11 cellular contexts compared by ENCODE assay signal in the genomic region with DNA sequence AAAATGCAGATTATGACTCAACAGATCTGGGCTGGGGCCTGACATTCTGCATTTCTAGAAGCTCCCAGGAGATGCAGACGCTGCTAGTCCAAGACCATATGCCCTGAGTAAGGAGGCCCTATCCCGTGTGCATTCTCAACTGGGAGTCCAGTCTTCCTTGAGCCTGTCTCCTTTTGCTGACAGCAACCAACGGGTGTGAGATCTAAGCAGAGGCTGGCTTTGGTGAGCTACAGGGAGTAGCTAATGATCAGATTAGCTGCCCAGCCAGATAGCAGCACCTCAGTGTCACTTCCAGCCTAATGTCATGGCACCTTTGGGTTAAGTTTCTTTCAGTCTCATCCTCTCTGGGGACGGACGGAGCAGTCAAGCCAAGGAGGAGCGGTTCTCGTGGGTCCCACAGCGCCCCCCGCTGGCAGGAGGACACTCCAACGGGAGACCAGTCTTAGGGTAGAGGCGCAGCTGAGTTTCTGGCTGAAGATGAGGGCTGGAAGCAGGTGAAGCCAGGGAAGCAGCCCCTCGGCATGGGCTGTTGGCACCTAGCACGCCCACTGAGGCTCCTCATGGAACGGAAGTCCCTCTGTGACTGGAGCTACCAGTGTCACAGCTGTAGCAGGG.
A peak's percentile ranks its signal among the peaks of the same experiment; 100 is the strongest.
DNase-seq lines count a peak whose midpoint lies in the region; ATAC-seq, FAIRE-seq and TF ChIP-seq lines count a peak whose summit lies in the region.
"Had no signal": no experiment of that assay in that cellular context is flagged by ENCODE, and none has a peak within 500 bp of the region (broad histone marks: within the 10 kb centered on the region; RNA-seq: fewer than 3 reads in every experiment).

No MANE protein-coding gene starts in this region.

- H3K9ac ChIP-seq in GM12878 (ENCODE audit: control insufficient read depth, insufficient read depth, low read length) (no peak overlapping the region), kidney (ENCODE audit: low read length in 2 of 2) (no peak overlapping the region)

- WGBS in GM12878 (ENCODE audit: insufficient coverage, insufficient replicate concordance, low lambda C conversion rate, missing lambda C conversion rate): 29% methylated on average over 14 of the region's 14 CpGs

- H3K36me3 ChIP-seq in GM12878 (ENCODE audit: control insufficient read depth in 2 of 2, insufficient read depth in 2 of 2, low read length in 1 of 2) (no peaks in the 10 kb centered on the region), osteoblast (ENCODE audit: insufficient read depth, low read length) (no peaks in the 10 kb centered on the region), kidney (ENCODE audit: control insufficient read depth in 1 of 2, insufficient read depth in 2 of 2, low read length in 2 of 2) (no peaks in the 10 kb centered on the region)

- RAD21 ChIA-PET in GM12878 (lab: Charles Lee; ENCODE audit: unreplicated experiment): interaction anchor here (0.7 kb wide), 1 partner anchor 191 kb away, joined by 3 read pairs; no protein-coding TSS in a partner anchor

- TF ChIP-seq EP300 in GM12878 (IDR thresholded peaks at IDR 0.05; ENCODE audit: borderline replicate concordance in 1 of 2, control insufficient read depth in 1 of 2, low read depth in 2 of 2, low read length in 2 of 2): no peak

- TF ChIP-seq POLR2A in GM12878 (IDR thresholded peaks at IDR 0.05; ENCODE audit: low read depth, low read length): no peak

- POLR2A ChIA-PET in GM10248 (lab: Yijun Ruan, JAX) (no interaction called here), GM12878 (lab: Charles Lee) (no interaction called here)

- no peaks in the 10 kb centered on the region for H3K79me2 ChIP-seq in GM12878 (ENCODE audit: control insufficient read depth, insufficient read depth, low read length)
- H3K79me2 ChIP-seq in osteoblast (ENCODE audit: insufficient read depth, low read length): no peaks in the 10 kb centered on the region

- no peak for TF ChIP-seq RAD21 in GM12878 (IDR thresholded peaks at IDR 0.05; ENCODE audit: insufficient read depth, low read depth, low read length)

- H3K27ac ChIP-seq in GM12878 (ENCODE audit: control insufficient read depth, insufficient read depth) (no peak overlapping the region), osteoblast (ENCODE audit: low read depth, low read length) (no peak overlapping the region), kidney (ENCODE audit: low read depth in 2 of 2, low read length in 2 of 2) (no peak overlapping the region)

- H4K20me1 ChIP-seq in GM12878 (ENCODE audit: control insufficient read depth, insufficient read depth): no peaks in the 10 kb centered on the region
- no peaks in the 10 kb centered on the region for H4K20me1 ChIP-seq in osteoblast (ENCODE audit: insufficient read depth, low read length)

- no peak overlapping the region for H3K4me3 ChIP-seq in GM12878
- H3K4me3 ChIP-seq in osteoblast (ENCODE audit: insufficient read depth, low read length): no peak overlapping the region
- H3K4me3 ChIP-seq in kidney (ENCODE audit: low read length in 2 of 2): no peak overlapping the region

- SMC1A ChIA-PET in GM12878 (lab: Charles Lee; ENCODE audit: uncharacterized antibody, unreplicated experiment): interaction anchor here (1.1 kb wide), 1 partner anchor 633 kb away, joined by 3 read pairs; no protein-coding TSS in a partner anchor

- H3K4me2 ChIP-seq in GM12878 (ENCODE audit: control insufficient read depth, insufficient read depth) (no peak overlapping the region), osteoblast (ENCODE audit: insufficient read depth, low read length) (no peak overlapping the region)

- peak; percentile 93 for ATAC-seq in GM12878
- no peak for ATAC-seq in HG02970 (IDR thresholded peaks at IDR 0.05; ENCODE audit: low FRiP score, unreplicated experiment)
- ATAC-seq in GM21619 (IDR thresholded peaks at IDR 0.05; ENCODE audit: unreplicated experiment): no peak

- intact Hi-C loops in GM12878 (cut with micrococcal nuclease; ENCODE audit: unreplicated experiment): loop anchor here (5.0 kb wide), 1 partner anchor 595 kb away; no protein-coding TSS in a partner anchor
- intact Hi-C loops in kidney (cut with DNase I): no loop called here

- H3K4me1 ChIP-seq in GM12878 (ENCODE audit: control insufficient read depth, insufficient read depth, low read length) (no peaks in the 10 kb centered on the region), osteoblast (ENCODE audit: insufficient read depth, low read length) (peaks cover 14% of the 10 kb centered on the region), kidney (ENCODE audit: control insufficient read depth in 1 of 2, insufficient read depth in 1 of 2, low read depth in 1 of 2, low read length in 2 of 2) (peaks cover 0 to 3% of the 10 kb centered on the region in 2 donors)

- CTCF ChIA-PET in GM10248 (lab: Yijun Ruan, JAX) (interaction anchor here (0.8 to 2.2 kb wide), 4 partner anchors 10 to 29 kb away, joined by 3 to 9 read pairs (median 4); no protein-coding TSS in a partner anchor), GM12878 (lab: Yijun Ruan, JAX) (interaction anchor here (0.8 to 2.0 kb wide), 6 partner anchors 8 to 203 kb away, joined by 3 to 8 read pairs (median 4); no protein-coding TSS in a partner anchor)

- no TSS peak for BruUV-seq in GM12878 (replicated peaks; lab: Mats Ljungman, UMichigan)

- in situ Hi-C loops in GM12878 (cut with MboI): no loop called here

- no peak for DNase-seq in GM10248 (ENCODE audit: extremely low spot score)
- peak; percentile 15 for DNase-seq in HT-29 (ENCODE audit: low spot score)
- no peak for DNase-seq in GM12878 (ENCODE audit: low read depth, low spot score)
- DNase-seq in osteoblast (ENCODE audit: insufficient read length, low spot score, missing footprints): peak; percentile 60
- no peak for DNase-seq in epidermal melanocyte (ENCODE audit: insufficient read length, low spot score)
- no peak for DNase-seq in kidney
- DNase-seq: activated B cell treated with CpG ODN at 0.5 μM for 24 hours, cortex of kidney, NCI-H2081 treated with DMSO at 0.1 percent for 48 hours had no signal

- no peaks in the 10 kb centered on the region for H3K9me3 ChIP-seq in GM12878 (replicated peaks; ENCODE audit: control insufficient read depth, insufficient read depth, low read length)
- no peaks in the 10 kb centered on the region for H3K9me3 ChIP-seq in osteoblast (ENCODE audit: low read depth, low read length)
- no peaks in the 10 kb centered on the region for H3K9me3 ChIP-seq in kidney (ENCODE audit: control insufficient read depth in 1 of 2, low read length in 2 of 2)

- peak; percentile 29 for TF ChIP-seq CTCF in GM10248 (IDR thresholded peaks at IDR 0.05; ENCODE audit: control extremely low read depth, extremely low read depth, low read depth, missing control alignments)
- TF ChIP-seq CTCF in GM12878 (IDR thresholded peaks at IDR 0.05 in 2 of 3, conservative IDR thresholded peaks at IDR 0.05 in 1 of 3; ENCODE audit: control insufficient read depth in 2 of 3, extremely low read depth in 1 of 3, insufficient read depth in 1 of 3, low read depth in 3 of 3, low read length in 3 of 3): peak; percentile 32 to 51 (median 50); a peak in 5 of 6 replicates
- peak; percentile 33 for TF ChIP-seq CTCF in osteoblast (IDR thresholded peaks at IDR 0.05; ENCODE audit: extremely low read depth, low read depth, low read length)
- no peak for TF ChIP-seq CTCF in kidney (IDR thresholded peaks at IDR 0.05; ENCODE audit: borderline replicate concordance, extremely low read depth, insufficient read depth)

- H3K27me3 ChIP-seq in GM12878 (replicated peaks in 1 of 2; ENCODE audit: control insufficient read depth in 2 of 2, insufficient read depth in 2 of 2, low read length in 1 of 2) (no peaks in the 10 kb centered on the region), osteoblast (ENCODE audit: insufficient read depth, low read length) (peaks cover 13% of the 10 kb centered on the region)

- FAIRE-seq in GM12878 (lab: Jason Lieb, UNC) (no peak), kidney (lab: Jason Lieb, UNC) (no peak)

- H2AFZ ChIP-seq in GM12878 (ENCODE audit: control insufficient read depth, low read depth, low read length) (no peak overlapping the region), osteoblast (ENCODE audit: low read length) (no peak overlapping the region)

TF ChIP-seq in GM12878, 131 proteins besides CTCF, POLR2A, EP300 and RAD21:
- TF ChIP-seq SMC3 (IDR thresholded peaks at IDR 0.05; ENCODE audit: borderline replicate concordance, low read length) (peak; percentile 25; the same call in 1 of the 2 replicates), CREB1 (IDR thresholded peaks at IDR 0.05; ENCODE audit: low read depth) (no peak)

Comparison
In these comparisons a context has a peak if more than half of its experiments do, and no peak if none do; other contexts are left out.
1. DNase-seq: peak in HT-29 (single experiment) and osteoblast (single experiment); none in GM10248 (single experiment), GM12878 (single experiment), epidermal melanocyte (single experiment) and kidney (single experiment).